In genomic region chr10:72800000-72800740, GRCh38 we compare ENCODE assay signal across 1 cellular context.
A peak's percentile ranks its signal among the peaks of the same experiment; 100 is the strongest.
TF ChIP-seq lines count a peak whose summit lies in the region.

No MANE protein-coding gene starts in this region.

TF ChIP-seq in HepG2, 621 proteins besides CTCF, POLR2A, EP300 and RAD21 (continued from another document):
- TF ChIP-seq ZNF609 (CRISPR knock-in tag; IDR thresholded peaks at IDR 0.05; ENCODE audit: borderline replicate concordance) (0 out of 2 replicates have a peak, but pooled peaks have one; percentile 14), SIX1 (CRISPR knock-in tag; IDR thresholded peaks at IDR 0.05; ENCODE audit: borderline replicate concordance) (peak; percentile 87; the same call in 1 of the 2 replicates), ZNF574 (CRISPR knock-in tag; IDR thresholded peaks at IDR 0.05) (no peak), SOX6 (IDR thresholded peaks at IDR 0.05) (no peak), SOX6 (CRISPR knock-in tag; IDR thresholded peaks at IDR 0.05) (peak; percentile 38; the same call in 1 of the 2 replicates), ZNF235 (CRISPR knock-in tag; IDR thresholded peaks at IDR 0.05; ENCODE audit: borderline replicate concordance) (no peak), SAP130 (CRISPR knock-in tag; IDR thresholded peaks at IDR 0.05; ENCODE audit: low read depth) (0 out of 2 replicates have a peak, but pooled peaks have one; percentile 17), ZBTB38 (CRISPR knock-in tag; IDR thresholded peaks at IDR 0.05) (no peak), CBFB (CRISPR knock-in tag; IDR thresholded peaks at IDR 0.05) (no peak), GFI1 (CRISPR knock-in tag; IDR thresholded peaks at IDR 0.05; ENCODE audit: borderline replicate concordance) (peak; percentile 38; the same call in 1 of the 2 replicates), ZNF605 (CRISPR knock-in tag; IDR thresholded peaks at IDR 0.05) (no peak), MBD4 (IDR thresholded peaks at IDR 0.05; ENCODE audit: borderline replicate concordance, low read length) (no peak), MAZ (IDR thresholded peaks at IDR 0.05; ENCODE audit: borderline replicate concordance, low read depth, low read length) (no peak), MAZ (CRISPR knock-in tag; IDR thresholded peaks at IDR 0.05; ENCODE audit: low read depth) (no peak), ZNF607 (CRISPR knock-in tag; IDR thresholded peaks at IDR 0.05; ENCODE audit: borderline replicate concordance) (no peak), SUZ12 (IDR thresholded peaks at IDR 0.05; ENCODE audit: low read depth, low read length) (no peak), ZFP37 (CRISPR knock-in tag; IDR thresholded peaks at IDR 0.05; ENCODE audit: borderline replicate concordance) (no peak), KLF6 (CRISPR knock-in tag; IDR thresholded peaks at IDR 0.05) (no peak), HMGXB4 (CRISPR knock-in tag; IDR thresholded peaks at IDR 0.05; ENCODE audit: borderline replicate concordance in 1 of 2, low read depth in 1 of 2) (no peak), ARID5B (CRISPR knock-in tag; IDR thresholded peaks at IDR 0.05) (peak; percentile 53), ZBTB37 (CRISPR knock-in tag; IDR thresholded peaks at IDR 0.05) (no peak), FOXA1 (IDR thresholded peaks at IDR 0.05) (no peak), FOXA1 (CRISPR knock-in tag; IDR thresholded peaks at IDR 0.05) (peak; percentile 35; the same call in 1 of the 2 replicates), KDM5A (IDR thresholded peaks at IDR 0.05; ENCODE audit: borderline replicate concordance, low read length) (no peak), BATF2 (CRISPR knock-in tag; IDR thresholded peaks at IDR 0.05) (no peak), TOPORS (CRISPR knock-in tag; IDR thresholded peaks at IDR 0.05) (no peak), SRY (CRISPR knock-in tag; IDR thresholded peaks at IDR 0.05) (no peak), THRA (CRISPR knock-in tag; IDR thresholded peaks at IDR 0.05; ENCODE audit: borderline replicate concordance) (no peak), CCAR2 (optimal IDR thresholded peaks at IDR 0.05; ENCODE audit: low read depth, low read length) (no peak)
